ENCODE assay signal across 8 cellular contexts in genomic region chr4:55949480-55949802, GRCh38. TPM values are rescaled to one million over a fixed set of nuclear protein-coding genes. Genes with fewer than 3 reads are reported as not detected.
DNase-seq lines count a peak whose midpoint lies in the region; ATAC-seq and TF ChIP-seq lines count a peak whose summit lies in the region.

No MANE protein-coding gene starts in this region.

- H3K4me1 ChIP-seq in adipocyte (ENCODE audit: control insufficient read depth, insufficient read depth, low read length), result peaks cover 15% of the 10 kb centered on the region
- peaks cover 4 to 28% of the 10 kb centered on the region in 2 donors for H3K4me1 ChIP-seq in left lung
- peaks cover 0 to 26% (median 10%) of the 10 kb centered on the region in 4 donors for H3K4me1 ChIP-seq in tibial nerve

- H3K4me1 Mint-ChIP-seq in activated T-cell treated with anti-CD3 and anti-CD28 coated beads, Interleukin-2, amount 50 U/mL, for 4 hours (ENCODE audit: low read depth), result peaks cover 46% of the 10 kb centered on the region

- intact Hi-C loops in left lung (cut with DNase I), result loop anchor here in 1 of 2 donors (10.0 kb wide), 1 partner anchor 355 kb away; no protein-coding TSS in a partner anchor

- H3K9me3 Mint-ChIP-seq in activated T-cell treated with anti-CD3 and anti-CD28 coated beads, Interleukin-2, amount 50 U/mL, for 4 hours, result peaks cover 4% of the 10 kb centered on the region

- no peaks in the 10 kb centered on the region for H3K27me3 ChIP-seq in adipocyte (replicated peaks; ENCODE audit: control insufficient read depth, insufficient read depth, low read length)
- H3K27me3 ChIP-seq in left lung, result no peaks in the 10 kb centered on the region
- H3K27me3 ChIP-seq in tibial nerve, result no peaks in the 10 kb centered on the region

- TF ChIP-seq CTCF in left lung (IDR thresholded peaks at IDR 0.05) (no peak), tibial nerve (IDR thresholded peaks at IDR 0.05) (no peak), GM20000 (IDR thresholded peaks at IDR 0.05; ENCODE audit: extremely low read depth, missing control alignments) (no peak)

- peak overlapping the region; percentile 95 to 100 for H3K27ac ChIP-seq in left lung
- peak overlapping the region; percentile 73 to 92 (median 88) for H3K27ac ChIP-seq in tibial nerve

- H3K36me3 ChIP-seq in adipocyte (ENCODE audit: control insufficient read depth, insufficient read depth, low read length, severe bottlenecking) (peaks cover 7% of the 10 kb centered on the region), left lung (peaks cover 0 to 20% of the 10 kb centered on the region in 2 donors), tibial nerve (peaks cover 0 to 4% (median 3%) of the 10 kb centered on the region in 3 donors)

- peak overlapping the region; percentile 94 for H3K4me3 ChIP-seq in adipocyte (ENCODE audit: low read length)
- H3K4me3 ChIP-seq in left lung, result peak overlapping the region; percentile 58 to 66
- H3K4me3 ChIP-seq in tibial nerve, result peak overlapping the region; percentile 59 to 89 (median 78)

- peaks cover 20% of the 10 kb centered on the region for H3K36me3 Mint-ChIP-seq in activated T-cell treated with anti-CD3 and anti-CD28 coated beads, Interleukin-2, amount 50 U/mL, for 4 hours (ENCODE audit: insufficient read depth)

- 2% methylated on average over 3 of the region's 3 CpGs for WGBS in tibial nerve, 2 donors

- H3K27me3 Mint-ChIP-seq in activated T-cell treated with anti-CD3 and anti-CD28 coated beads, Interleukin-2, amount 50 U/mL, for 4 hours (ENCODE audit: low read depth), result no peaks in the 10 kb centered on the region

- TF ChIP-seq EP300 in tibial nerve (IDR thresholded peaks at IDR 0.05), result no peak

- peak overlapping the region; percentile 95 for H3K4me3 Mint-ChIP-seq in activated T-cell treated with anti-CD3 and anti-CD28 coated beads, Interleukin-2, amount 50 U/mL, for 4 hours

- H3K9me3 ChIP-seq in adipocyte (ENCODE audit: control insufficient read depth, low read length), result no peaks in the 10 kb centered on the region
- no peaks in the 10 kb centered on the region for H3K9me3 ChIP-seq in left lung
- no peaks in the 10 kb centered on the region for H3K9me3 ChIP-seq in tibial nerve

- TF ChIP-seq POLR2A in tibial nerve (IDR thresholded peaks at IDR 0.05), result no peak

- DNase-seq in activated T-cell treated with anti-CD3 and anti-CD28 coated beads, Interleukin-2, amount 50 U/mL, for 4 hours, result no peak
- no peak for DNase-seq in activated T-cell treated with anti-CD3 and anti-CD28 coated beads, Interleukin-2, amount 50 U/mL, for 48 hours
- DNase-seq in adipocyte (ENCODE audit: low read depth) (peak; percentile 37), left lung (no peak), tibial nerve (ENCODE audit: low spot score in 2 of 2) (no peak), occipital lobe (lab: John Stamatoyannopoulos, UW) (no peak), GM20000 (ENCODE audit: low spot score) (no peak)

- H3K9ac ChIP-seq in adipocyte (ENCODE audit: low read length), result peak overlapping the region; percentile 98

- no peak for ATAC-seq in activated T-cell treated with anti-CD3 and anti-CD28 coated beads, Interleukin-2, amount 50 U/mL, for 4 hours
- ATAC-seq in left lung, result no peak
- ATAC-seq in HG03196 (IDR thresholded peaks at IDR 0.05; ENCODE audit: unreplicated experiment), result no peak

RNA-seq across cellular contexts. Expression of gene CEP135, which starts 0.7 kb away (rescaled TPM):
- 10 to 100 TPM; 14.4 to 15.5 (median 14.7) TPM for total RNA-seq in activated T-cell treated with anti-CD3 and anti-CD28 coated beads, Interleukin-2, amount 50 U/mL, for 4 hours
- total RNA-seq in left lung (10 to 100 TPM in 1 of 2 donors, 1 to 10 TPM in 1; 6.4 to 10.4 TPM), tibial nerve (1 to 10 TPM; 3.5 to 9.6 (median 8.9) TPM), occipital lobe (42.0 TPM)
